Comparison of ENCODE assay signal across 1 cellular context in genomic region chr21:39086547-39086946, GRCh38.
TF ChIP-seq lines count a peak whose summit lies in the region.

No MANE protein-coding gene starts in this region.

TF ChIP-seq in GM23338, 12 proteins besides CTCF, POLR2A, EP300 and RAD21 (continued from another document):
- TF ChIP-seq, protein P1, sequence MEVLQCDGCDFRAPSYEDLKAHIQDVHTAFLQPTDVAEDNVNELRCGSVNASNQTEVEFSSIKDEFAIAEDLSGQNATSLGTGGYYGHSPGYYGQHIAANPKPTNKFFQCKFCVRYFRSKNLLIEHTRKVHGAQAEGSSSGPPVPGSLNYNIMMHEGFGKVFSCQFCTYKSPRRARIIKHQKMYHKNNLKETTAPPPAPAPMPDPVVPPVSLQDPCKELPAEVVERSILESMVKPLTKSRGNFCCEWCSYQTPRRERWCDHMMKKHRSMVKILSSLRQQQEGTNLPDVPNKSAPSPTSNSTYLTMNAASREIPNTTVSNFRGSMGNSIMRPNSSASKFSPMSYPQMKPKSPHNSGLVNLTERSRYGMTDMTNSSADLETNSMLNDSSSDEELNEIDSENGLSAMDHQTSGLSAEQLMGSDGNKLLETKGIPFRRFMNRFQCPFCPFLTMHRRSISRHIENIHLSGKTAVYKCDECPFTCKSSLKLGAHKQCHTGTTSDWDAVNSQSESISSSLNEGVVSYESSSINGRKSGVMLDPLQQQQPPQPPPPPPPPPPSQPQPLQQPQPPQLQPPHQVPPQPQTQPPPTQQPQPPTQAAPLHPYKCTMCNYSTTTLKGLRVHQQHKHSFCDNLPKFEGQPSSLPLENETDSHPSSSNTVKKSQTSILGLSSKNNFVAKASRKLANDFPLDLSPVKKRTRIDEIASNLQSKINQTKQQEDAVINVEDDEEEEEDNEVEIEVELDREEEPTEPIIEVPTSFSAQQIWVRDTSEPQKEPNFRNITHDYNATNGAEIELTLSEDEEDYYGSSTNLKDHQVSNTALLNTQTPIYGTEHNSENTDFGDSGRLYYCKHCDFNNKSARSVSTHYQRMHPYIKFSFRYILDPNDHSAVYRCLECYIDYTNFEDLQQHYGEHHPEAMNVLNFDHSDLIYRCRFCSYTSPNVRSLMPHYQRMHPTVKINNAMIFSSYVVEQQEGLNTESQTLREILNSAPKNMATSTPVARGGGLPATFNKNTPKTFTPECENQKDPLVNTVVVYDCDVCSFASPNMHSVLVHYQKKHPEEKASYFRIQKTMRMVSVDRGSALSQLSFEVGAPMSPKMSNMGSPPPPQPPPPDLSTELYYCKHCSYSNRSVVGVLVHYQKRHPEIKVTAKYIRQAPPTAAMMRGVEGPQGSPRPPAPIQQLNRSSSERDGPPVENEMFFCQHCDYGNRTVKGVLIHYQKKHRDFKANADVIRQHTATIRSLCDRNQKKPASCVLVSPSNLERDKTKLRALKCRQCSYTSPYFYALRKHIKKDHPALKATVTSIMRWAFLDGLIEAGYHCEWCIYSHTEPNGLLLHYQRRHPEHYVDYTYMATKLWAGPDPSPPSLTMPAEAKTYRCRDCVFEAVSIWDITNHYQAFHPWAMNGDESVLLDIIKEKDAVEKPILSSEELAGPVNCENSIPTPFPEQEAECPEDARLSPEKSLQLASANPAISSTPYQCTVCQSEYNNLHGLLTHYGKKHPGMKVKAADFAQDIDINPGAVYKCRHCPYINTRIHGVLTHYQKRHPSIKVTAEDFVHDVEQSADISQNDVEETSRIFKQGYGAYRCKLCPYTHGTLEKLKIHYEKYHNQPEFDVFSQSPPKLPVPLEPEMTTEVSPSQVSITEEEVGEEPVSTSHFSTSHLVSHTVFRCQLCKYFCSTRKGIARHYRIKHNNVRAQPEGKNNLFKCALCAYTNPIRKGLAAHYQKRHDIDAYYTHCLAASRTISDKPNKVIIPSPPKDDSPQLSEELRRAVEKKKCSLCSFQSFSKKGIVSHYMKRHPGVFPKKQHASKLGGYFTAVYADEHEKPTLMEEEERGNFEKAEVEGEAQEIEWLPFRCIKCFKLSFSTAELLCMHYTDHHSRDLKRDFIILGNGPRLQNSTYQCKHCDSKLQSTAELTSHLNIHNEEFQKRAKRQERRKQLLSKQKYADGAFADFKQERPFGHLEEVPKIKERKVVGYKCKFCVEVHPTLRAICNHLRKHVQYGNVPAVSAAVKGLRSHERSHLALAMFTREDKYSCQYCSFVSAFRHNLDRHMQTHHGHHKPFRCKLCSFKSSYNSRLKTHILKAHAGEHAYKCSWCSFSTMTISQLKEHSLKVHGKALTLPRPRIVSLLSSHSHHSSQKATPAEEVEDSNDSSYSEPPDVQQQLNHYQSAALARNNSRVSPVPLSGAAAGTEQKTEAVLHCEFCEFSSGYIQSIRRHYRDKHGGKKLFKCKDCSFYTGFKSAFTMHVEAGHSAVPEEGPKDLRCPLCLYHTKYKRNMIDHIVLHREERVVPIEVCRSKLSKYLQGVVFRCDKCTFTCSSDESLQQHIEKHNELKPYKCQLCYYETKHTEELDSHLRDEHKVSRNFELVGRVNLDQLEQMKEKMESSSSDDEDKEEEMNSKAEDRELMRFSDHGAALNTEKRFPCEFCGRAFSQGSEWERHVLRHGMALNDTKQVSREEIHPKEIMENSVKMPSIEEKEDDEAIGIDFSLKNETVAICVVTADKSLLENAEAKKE (CRISPR knock-in tag; IDR thresholded peaks at IDR 0.05), result no peak
- TF ChIP-seq STAT1 (IDR thresholded peaks at IDR 0.05; ENCODE audit: unreplicated experiment) (no peak), NANOG (IDR thresholded peaks at IDR 0.05; ENCODE audit: borderline replicate concordance) (no peak), ZNF114 (CRISPR knock-in tag; IDR thresholded peaks at IDR 0.05) (no peak)
- TF ChIP-seq, protein P2, sequence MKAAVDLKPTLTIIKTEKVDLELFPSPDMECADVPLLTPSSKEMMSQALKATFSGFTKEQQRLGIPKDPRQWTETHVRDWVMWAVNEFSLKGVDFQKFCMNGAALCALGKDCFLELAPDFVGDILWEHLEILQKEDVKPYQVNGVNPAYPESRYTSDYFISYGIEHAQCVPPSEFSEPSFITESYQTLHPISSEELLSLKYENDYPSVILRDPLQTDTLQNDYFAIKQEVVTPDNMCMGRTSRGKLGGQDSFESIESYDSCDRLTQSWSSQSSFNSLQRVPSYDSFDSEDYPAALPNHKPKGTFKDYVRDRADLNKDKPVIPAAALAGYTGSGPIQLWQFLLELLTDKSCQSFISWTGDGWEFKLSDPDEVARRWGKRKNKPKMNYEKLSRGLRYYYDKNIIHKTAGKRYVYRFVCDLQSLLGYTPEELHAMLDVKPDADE (IDR thresholded peaks at IDR 0.05), result no peak
